ENCODE assay signal across 8 cellular contexts in genomic region chr7:51162724-51163329, GRCh38.
DNase-seq lines count a peak whose midpoint lies in the region; ATAC-seq and TF ChIP-seq lines count a peak whose summit lies in the region.

No MANE protein-coding gene starts in this region.

- H3K36me3 ChIP-seq in lower lobe of right lung = no peaks in the 10 kb centered on the region

- peak; percentile 77 for TF ChIP-seq CTCF in CD4-positive, alpha-beta T cell (IDR thresholded peaks at IDR 0.05)
- TF ChIP-seq CTCF in coronary artery (IDR thresholded peaks at IDR 0.05) (peak; percentile 61), lower lobe of right lung (IDR thresholded peaks at IDR 0.05) (peak; percentile 81)

- no peaks in the 10 kb centered on the region for H3K9me3 ChIP-seq in CD4-positive, alpha-beta T cell (ENCODE audit: control insufficient read depth, low read length)
- no peaks in the 10 kb centered on the region for H3K9me3 ChIP-seq in lower lobe of right lung

- H3K4me3 ChIP-seq in coronary artery (no peak overlapping the region), lower lobe of right lung (no peak overlapping the region)

- POLR2A ChIA-PET in CD4-positive, alpha-beta T cell (lab: Charles Lee) = no interaction called here
- POLR2A ChIA-PET in activated CD4-positive, alpha-beta T cell treated with anti-CD3 and anti-CD28 coated beads for 36 hours (lab: Charles Lee) = no interaction called here

- no peaks in the 10 kb centered on the region for H3K36me3 Mint-ChIP-seq in CD4-positive, alpha-beta T cell (ENCODE audit: low read depth)
- H3K36me3 Mint-ChIP-seq in activated CD4-positive, alpha-beta T cell treated with anti-CD3 and anti-CD28 coated beads for 36 hours (ENCODE audit: low read depth) = no peaks in the 10 kb centered on the region

- no peak overlapping the region for H3K27ac ChIP-seq in CD4-positive, alpha-beta T cell (ENCODE audit: low read depth, low read length)
- H3K27ac ChIP-seq in coronary artery = no peak overlapping the region
- no peak overlapping the region for H3K27ac ChIP-seq in lower lobe of right lung

- peaks cover 32% of the 10 kb centered on the region for H3K27me3 Mint-ChIP-seq in CD4-positive, alpha-beta T cell
- peaks cover 6% of the 10 kb centered on the region for H3K27me3 Mint-ChIP-seq in activated CD4-positive, alpha-beta T cell treated with anti-CD3 and anti-CD28 coated beads for 36 hours

- peak; percentile 30 to 56 (median 42) for DNase-seq in CD4-positive, alpha-beta T cell
- DNase-seq in NCI-H446 treated with DMSO at 0.1 percent for 48 hours (lab: John Stamatoyannopoulos, UW) (peak; percentile 42), coronary artery (ENCODE audit: low spot score) (no peak), lower lobe of right lung (no peak)
- peak; percentile 89 for DNase-seq in activated CD4-positive, alpha-beta T cell treated with anti-CD3 and anti-CD28 coated beads for 36 hours
- DNase-seq in stimulated activated CD8-positive, alpha-beta memory T cell treated with anti-CD3 and anti-CD28 coated beads, Interleukin-15, amount 100 ng/mL, for 24 hours (ENCODE audit: low read depth) = peak; percentile 29

- H3K9me3 Mint-ChIP-seq in CD4-positive, alpha-beta T cell = no peaks in the 10 kb centered on the region
- H3K9me3 Mint-ChIP-seq in activated CD4-positive, alpha-beta T cell treated with anti-CD3 and anti-CD28 coated beads for 36 hours (ENCODE audit: low read depth) = no peaks in the 10 kb centered on the region

- H3K27ac Mint-ChIP-seq in CD4-positive, alpha-beta T cell = no peak overlapping the region
- no peak overlapping the region for H3K27ac Mint-ChIP-seq in activated CD4-positive, alpha-beta T cell treated with anti-CD3 and anti-CD28 coated beads for 36 hours

- peak; percentile 71 for ATAC-seq in CD4-positive, alpha-beta T cell (ENCODE audit: poor library complexity)
- peak; percentile 88 for ATAC-seq in GM19328 (IDR thresholded peaks at IDR 0.05; ENCODE audit: unreplicated experiment)
- peak; percentile 97 for ATAC-seq in HG03378 (IDR thresholded peaks at IDR 0.05; ENCODE audit: unreplicated experiment)
- ATAC-seq in activated CD4-positive, alpha-beta T cell treated with anti-CD3 and anti-CD28 coated beads for 36 hours = peak; percentile 96
- ATAC-seq in lower lobe of right lung = peak; percentile 91 to 93

- H3K4me1 ChIP-seq in lower lobe of right lung = no peaks in the 10 kb centered on the region

- intact Hi-C loops in CD4-positive, alpha-beta T cell (cut with DNase I, micrococcal nuclease) = loop anchor here (5.0 kb wide), 2 partner anchors 466 to 696 kb away; no protein-coding TSS in a partner anchor
- intact Hi-C loops in activated CD4-positive, alpha-beta T cell treated with anti-CD3 and anti-CD28 coated beads for 36 hours (cut with DNase I, micrococcal nuclease) = loop anchor here (1.0 to 5.0 kb wide), 6 partner anchors 101 to 1070 kb away; partner anchors contain the start of gene ZPBP (in 1 of the 2)
- intact Hi-C loops in lower lobe of right lung (cut with DNase I) = loop anchor here (5.0 kb wide), 1 partner anchor 204 kb away; no protein-coding TSS in a partner anchor

- H3K4me1 Mint-ChIP-seq in CD4-positive, alpha-beta T cell (ENCODE audit: low read depth) = peaks cover 4% of the 10 kb centered on the region
- peaks cover 9% of the 10 kb centered on the region for H3K4me1 Mint-ChIP-seq in activated CD4-positive, alpha-beta T cell treated with anti-CD3 and anti-CD28 coated beads for 36 hours

- CTCF ChIA-PET in CD4-positive, alpha-beta T cell (lab: Charles Lee) = interaction anchor here (0.7 to 2.6 kb wide), 12 partner anchors 9 to 1070 kb away, joined by 3 to 9 read pairs (median 3); partner anchors contain the start of gene ZPBP
- CTCF ChIA-PET in activated CD4-positive, alpha-beta T cell treated with anti-CD3 and anti-CD28 coated beads for 36 hours (lab: Charles Lee) = interaction anchor here (0.6 to 8.1 kb wide), 44 partner anchors 8 to 1070 kb away, joined by 3 to 72 read pairs (median 4); partner anchors contain the start of gene FIGNL1

- H3K4me3 Mint-ChIP-seq in CD4-positive, alpha-beta T cell = no peak overlapping the region
- no peak overlapping the region for H3K4me3 Mint-ChIP-seq in activated CD4-positive, alpha-beta T cell treated with anti-CD3 and anti-CD28 coated beads for 36 hours

- peaks cover 4% of the 10 kb centered on the region for H3K27me3 ChIP-seq in CD4-positive, alpha-beta T cell (ENCODE audit: control insufficient read depth, insufficient read depth, low read length)
- no peaks in the 10 kb centered on the region for H3K27me3 ChIP-seq in lower lobe of right lung (ENCODE audit: low read depth)

Comparison
In these comparisons a context has a peak if more than half of its experiments do, and no peak if none do; other contexts are left out.
1. DNase-seq: peak in CD4-positive, alpha-beta T cell (10 of 10), NCI-H446 treated with DMSO at 0.1 percent for 48 hours (single experiment), activated CD4-positive, alpha-beta T cell treated with anti-CD3 and anti-CD28 coated beads for 36 hours (single experiment) and stimulated activated CD8-positive, alpha-beta memory T cell treated with anti-CD3 and anti-CD28 coated beads, Interleukin-15, amount 100 ng/mL, for 24 hours (single experiment); none in coronary artery (single experiment) and lower lobe of right lung (single experiment).
2. Peak in every context shown above with its lines, with median percentiles within 50 percentile points of each other: ATAC-seq and CTCF ChIP-seq.